ENCODE assay signal across 22 cellular contexts in the genomic region with DNA sequence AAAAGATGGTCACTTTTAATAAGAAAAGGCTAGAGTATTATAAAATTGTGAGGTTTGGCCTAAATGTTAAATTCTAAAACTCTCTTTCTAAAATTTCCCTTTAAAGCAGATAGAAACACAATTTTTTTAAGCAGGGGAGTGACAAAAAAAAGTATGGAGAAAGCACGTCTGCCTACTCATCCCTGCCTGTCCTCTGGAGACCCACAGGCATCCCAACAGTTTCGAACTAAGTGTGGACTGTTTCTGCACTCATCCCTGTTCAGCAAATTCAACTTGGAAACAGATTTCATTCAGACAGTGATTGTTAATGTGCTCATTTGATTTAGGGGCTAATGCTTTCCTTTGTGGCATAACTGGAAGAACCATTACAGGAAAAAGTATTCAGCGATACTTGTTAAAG.
DNase-seq lines count a peak whose midpoint lies in the region; ATAC-seq, FAIRE-seq and TF ChIP-seq lines count a peak whose summit lies in the region.
"Had no signal": no experiment of that assay in that cellular context is flagged by ENCODE, and none has a peak within 500 bp of the region (broad histone marks: within the 10 kb centered on the region; RNA-seq: fewer than 3 reads in every experiment).

No MANE protein-coding gene starts in this region.

- no peaks in the 10 kb centered on the region for H3K36me3 ChIP-seq in CD4-positive, alpha-beta memory T cell (ENCODE audit: insufficient read depth, low read length)
- H3K36me3 ChIP-seq in lower lobe of right lung (no peaks in the 10 kb centered on the region), skeletal muscle tissue (ENCODE audit: control insufficient read depth in 3 of 3, insufficient read depth in 3 of 3, low read length in 3 of 3) (no peaks in the 10 kb centered on the region)
- H3K36me3 ChIP-seq: HAP-1, MG63 had no signal

- peak; percentile 4 for FAIRE-seq in HTR-8/SVneo (lab: Jason Lieb, UNC)

- no peak overlapping the region for H3K9ac ChIP-seq in skeletal muscle tissue (ENCODE audit: low read depth in 1 of 3, low read length in 3 of 3)

- H3K4me1 ChIP-seq in CD4-positive, alpha-beta memory T cell (ENCODE audit: insufficient read depth, low read length): no peaks in the 10 kb centered on the region
- H3K4me1 ChIP-seq in lower lobe of right lung (no peaks in the 10 kb centered on the region), skeletal muscle tissue (ENCODE audit: control insufficient read depth in 3 of 3, insufficient read depth in 3 of 3, low read length in 3 of 3) (peaks cover 4 to 10% (median 4%) of the 10 kb centered on the region in 3 donors)
- H3K4me1 ChIP-seq: HAP-1 had no signal

- H3K9me3 Mint-ChIP-seq in CD4-positive, alpha-beta memory T cell: peaks cover 0 to 5% (median 0%) of the 10 kb centered on the region in 8 donors

- POLR2A ChIA-PET in CD4-positive, alpha-beta memory T cell (lab: Charles Lee; ENCODE audit: partially characterized antibody): no interaction called here

- CTCF ChIA-PET in CD4-positive, alpha-beta memory T cell (lab: Charles Lee; ENCODE audit: partially characterized antibody): no interaction called here

- peak overlapping the region in 4 of 7 donors; percentile 91 to 97 (median 96) for H3K27ac Mint-ChIP-seq in CD4-positive, alpha-beta memory T cell

- H3K27me3 ChIP-seq in CD4-positive, alpha-beta memory T cell (ENCODE audit: insufficient read depth, low read length): no peaks in the 10 kb centered on the region
- H3K27me3 ChIP-seq in lower lobe of right lung (ENCODE audit: low read depth): no peaks in the 10 kb centered on the region
- no peaks in the 10 kb centered on the region for H3K27me3 ChIP-seq in skeletal muscle tissue (ENCODE audit: control insufficient read depth in 3 of 3, insufficient read depth in 3 of 3, low read length in 3 of 3)
- H3K27me3 ChIP-seq: MG63 had no signal

- ATAC-seq in lower lobe of right lung (no peak), GM21423 (IDR thresholded peaks at IDR 0.05; ENCODE audit: unreplicated experiment) (no peak)

- H3K27ac ChIP-seq in CD4-positive, alpha-beta memory T cell (ENCODE audit: low read depth, low read length): peak overlapping the region; percentile 35
- H3K27ac ChIP-seq in lower lobe of right lung (peak overlapping the region; percentile 37), skeletal muscle tissue (ENCODE audit: low read depth, low read length) (peak overlapping the region; percentile 69)
- H3K27ac ChIP-seq: C4-2B had no signal

- TF ChIP-seq CTCF in lower lobe of right lung (IDR thresholded peaks at IDR 0.05): no peak

- H3K4me3 ChIP-seq in CD4-positive, alpha-beta memory T cell (ENCODE audit: low read length in 2 of 2): no peak overlapping the region
- no peak overlapping the region for H3K4me3 ChIP-seq in lower lobe of right lung
- no peak overlapping the region for H3K4me3 ChIP-seq in skeletal muscle tissue (ENCODE audit: low read length in 3 of 3)
- H3K4me3 ChIP-seq: HAP-1, MG63 had no signal

- peaks cover 0 to 1% of the 10 kb centered on the region in 2 donors for H3K27me3 Mint-ChIP-seq in CD4-positive, alpha-beta memory T cell

- peak overlapping the region in 1 of 8 donors; percentile 41 for H3K4me3 Mint-ChIP-seq in CD4-positive, alpha-beta memory T cell

- H3K9me3 ChIP-seq in CD4-positive, alpha-beta memory T cell (ENCODE audit: control insufficient read depth in 1 of 2, low read length in 2 of 2): no peaks in the 10 kb centered on the region
- H3K9me3 ChIP-seq in lower lobe of right lung (no peaks in the 10 kb centered on the region), skeletal muscle tissue (ENCODE audit: control insufficient read depth in 3 of 3, low read length in 3 of 3) (no peaks in the 10 kb centered on the region)
- H3K9me3 ChIP-seq: HAP-1, MG63 had no signal

- intact Hi-C loops in CD4-positive, alpha-beta memory T cell (cut with micrococcal nuclease): no loop called here
- intact Hi-C loops in lower lobe of right lung (cut with DNase I): no loop called here

- peaks cover 0 to 5% (median under 1%) of the 10 kb centered on the region in 4 donors for H3K4me1 Mint-ChIP-seq in CD4-positive, alpha-beta memory T cell

- DNase-seq in CD4-positive, alpha-beta memory T cell: no peak
- no peak for DNase-seq in HTR-8/SVneo (ENCODE audit: insufficient read length, low spot score)
- DNase-seq in lower lobe of right lung: no peak
- no peak for DNase-seq in T-helper 9 cell
- no peak for DNase-seq in NCI-H146 (lab: John Stamatoyannopoulos, UW)
- DNase-seq in H4 (ENCODE audit: low spot score): no peak
- DNase-seq: ACHN, AML-193, DMS 273 treated with DMSO at 0.1 percent for 48 hours, DND-41, Kasumi-1, NCI-H1092, NCI-H2081 treated with DMSO at 0.1 percent for 48 hours, NCI-H510A, NCI-H748 treated with DMSO at 0.1 percent for 48 hours, RPMI8226, SHP77 treated with DMSO at 0.1 percent for 48 hours had no signal

- H3K36me3 Mint-ChIP-seq in CD4-positive, alpha-beta memory T cell: no peaks in the 10 kb centered on the region
